In genomic region chr12:122371475-122372045, GRCh38 we compare ENCODE assay signal across 14 cellular contexts. TPM values are rescaled to one million over a fixed set of nuclear protein-coding genes. Genes with fewer than 3 reads are reported as not detected.
A peak's percentile ranks its signal among the peaks of the same experiment; 100 is the strongest.
DNase-seq lines count a peak whose midpoint lies in the region; ATAC-seq and TF ChIP-seq lines count a peak whose summit lies in the region.
"Had no signal": no experiment of that assay in that cellular context is flagged by ENCODE, and none has a peak within 500 bp of the region (broad histone marks: within the 10 kb centered on the region; RNA-seq: fewer than 3 reads in every experiment).

No MANE protein-coding gene starts in this region.

- no peaks in the 10 kb centered on the region for H3K27me3 ChIP-seq in right atrium auricular region
- H3K27me3 ChIP-seq in heart right ventricle = no peaks in the 10 kb centered on the region
- no peaks in the 10 kb centered on the region for H3K27me3 ChIP-seq in muscle layer of duodenum (ENCODE audit: low read depth, low read length)
- H3K27me3 ChIP-seq in aorta (ENCODE audit: control insufficient read depth in 1 of 2, insufficient read depth in 2 of 2, low read length in 1 of 2) = no peaks in the 10 kb centered on the region

- H3K4me1 ChIP-seq in right atrium auricular region = peaks cover 0 to 48% of the 10 kb centered on the region in 2 donors
- peaks cover 0 to 48% (median 35%) of the 10 kb centered on the region in 9 donors for H3K4me1 ChIP-seq in heart right ventricle
- H3K4me1 ChIP-seq in muscle layer of duodenum (ENCODE audit: control insufficient read depth in 1 of 2, insufficient read depth in 2 of 2, low read length in 2 of 2) = peaks cover 0 to 27% of the 10 kb centered on the region in 2 donors
- no peaks in the 10 kb centered on the region for H3K4me1 ChIP-seq in aorta (ENCODE audit: control insufficient read depth in 1 of 2, insufficient read depth in 2 of 2, low read length in 2 of 2)

- no peak for DNase-seq in right atrium auricular region (ENCODE audit: low spot score)
- DNase-seq in heart right ventricle = no peak
- DNase-seq in aorta = no peak
- no peak for DNase-seq in NOMO-1 (lab: John Stamatoyannopoulos, UW; ENCODE audit: unreplicated experiment in 2 of 2)
- no peak for DNase-seq in glomerular visceral epithelial cell (ENCODE audit: extremely low spot score)
- DNase-seq: activated naive CD8-positive, alpha-beta T cell treated with anti-CD3 and anti-CD28 coated beads, Interleukin-2, amount 50 U/mL, for 24 hours; caudate nucleus; head of caudate nucleus; NCI-H748 treated with DMSO at 0.1 percent for 48 hours; stimulated activated naive CD8-positive, alpha-beta T cell treated with anti-CD3 and anti-CD28 coated beads, Interleukin-15, Interleukin-2, amounts not matched to agents 100 U/mL and 50 U/mL, for 24 hours had no signal

- H3K36me3 Mint-ChIP-seq in dendritic cell treated with granulocyte-macrophage colony-stimulating factor and Interleukin-4, amounts not matched to agents 40 ng/mL and 50 ng/mL, for 4 days (ENCODE audit: low read depth) = peaks cover 87% of the 10 kb centered on the region

- peaks cover 6% of the 10 kb centered on the region for H3K4me1 Mint-ChIP-seq in dendritic cell treated with granulocyte-macrophage colony-stimulating factor and Interleukin-4, amounts not matched to agents 40 ng/mL and 50 ng/mL, for 4 days (ENCODE audit: low read depth)

- H3K9me3 ChIP-seq in right atrium auricular region (no peaks in the 10 kb centered on the region), heart right ventricle (no peaks in the 10 kb centered on the region), muscle layer of duodenum (ENCODE audit: control insufficient read depth in 1 of 2, low read length in 2 of 2) (no peaks in the 10 kb centered on the region), aorta (ENCODE audit: control insufficient read depth, low read length) (no peaks in the 10 kb centered on the region)

- ATAC-seq in heart right ventricle (no peak), aorta (ENCODE audit: low FRiP score) (no peak), SK-N-SH treated with all-trans-retinoic acid at 6 μM for 48 hours (no peak)
- ATAC-seq: activated naive CD8-positive, alpha-beta T cell treated with anti-CD3 and anti-CD28 coated beads, Interleukin-2, amount 50 U/mL, for 24 hours; stimulated activated naive CD8-positive, alpha-beta T cell treated with anti-CD3 and anti-CD28 coated beads, Interleukin-15, Interleukin-2, amounts not matched to agents 100 U/mL and 50 U/mL, for 24 hours had no signal

- no peaks in the 10 kb centered on the region for H3K9me3 Mint-ChIP-seq in dendritic cell treated with granulocyte-macrophage colony-stimulating factor and Interleukin-4, amounts not matched to agents 40 ng/mL and 50 ng/mL, for 4 days
- H3K9me3 Mint-ChIP-seq: activated naive CD8-positive, alpha-beta T cell treated with anti-CD3 and anti-CD28 coated beads, Interleukin-2, amount 50 U/mL, for 24 hours had no signal

- H3K36me3 ChIP-seq in right atrium auricular region (peaks cover 22% of the 10 kb centered on the region), heart right ventricle (peaks cover 0 to 73% (median 5%) of the 10 kb centered on the region in 9 donors), muscle layer of duodenum (ENCODE audit: control insufficient read depth in 1 of 2, insufficient read depth in 2 of 2, low read length in 2 of 2) (peaks cover 0 to 7% of the 10 kb centered on the region in 2 donors), aorta (ENCODE audit: control insufficient read depth in 1 of 2, insufficient read depth in 2 of 2, low read length in 1 of 2) (peaks cover 0 to 2% of the 10 kb centered on the region in 2 donors)

- H3K27me3 Mint-ChIP-seq in dendritic cell treated with granulocyte-macrophage colony-stimulating factor and Interleukin-4, amounts not matched to agents 40 ng/mL and 50 ng/mL, for 4 days = no peaks in the 10 kb centered on the region
- H3K27me3 Mint-ChIP-seq: activated naive CD8-positive, alpha-beta T cell treated with anti-CD3 and anti-CD28 coated beads, Interleukin-2, amount 50 U/mL, for 24 hours had no signal

- WGBS in heart right ventricle, 2 donors = 54 to 56% methylated on average over 8 of the region's 8 CpGs
- 68% methylated on average over 8 of the region's 8 CpGs for WGBS in aorta, 2 donors

- intact Hi-C loops in heart right ventricle (cut with DNase I) (no loop called here), aorta (cut with DNase I) (no loop called here)
- intact Hi-C loops in dendritic cell treated with granulocyte-macrophage colony-stimulating factor and Interleukin-4, amounts not matched to agents 40 ng/mL and 50 ng/mL, for 4 days (cut with micrococcal nuclease) = no loop called here

- H3K27ac Mint-ChIP-seq in dendritic cell treated with granulocyte-macrophage colony-stimulating factor and Interleukin-4, amounts not matched to agents 40 ng/mL and 50 ng/mL, for 4 days = peak overlapping the region; percentile 19
- H3K27ac Mint-ChIP-seq: activated naive CD8-positive, alpha-beta T cell treated with anti-CD3 and anti-CD28 coated beads, Interleukin-2, amount 50 U/mL, for 24 hours had no signal

- H3K4me3 ChIP-seq in right atrium auricular region (no peak overlapping the region), heart right ventricle (no peak overlapping the region), muscle layer of duodenum (ENCODE audit: low read depth in 1 of 2, low read length in 2 of 2) (no peak overlapping the region), aorta (ENCODE audit: low read length in 2 of 2) (no peak overlapping the region)

- TF ChIP-seq CTCF in right atrium auricular region (IDR thresholded peaks at IDR 0.05) (no peak), heart right ventricle (IDR thresholded peaks at IDR 0.05) (no peak)

- no peak overlapping the region for H3K4me3 Mint-ChIP-seq in dendritic cell treated with granulocyte-macrophage colony-stimulating factor and Interleukin-4, amounts not matched to agents 40 ng/mL and 50 ng/mL, for 4 days
- H3K4me3 Mint-ChIP-seq: activated naive CD8-positive, alpha-beta T cell treated with anti-CD3 and anti-CD28 coated beads, Interleukin-2, amount 50 U/mL, for 24 hours had no signal

- peak overlapping the region; percentile 14 to 37 for H3K27ac ChIP-seq in right atrium auricular region
- H3K27ac ChIP-seq in heart right ventricle = peak overlapping the region in 1 of 10 donors; percentile 0
- peak overlapping the region; percentile 40 for H3K27ac ChIP-seq in muscle layer of duodenum (ENCODE audit: low read length)
- peak overlapping the region; percentile 11 to 64 for H3K27ac ChIP-seq in aorta (ENCODE audit: low read depth in 1 of 2, low read length in 2 of 2)
- H3K27ac ChIP-seq: parathyroid adenoma had no signal

TF ChIP-seq in SK-N-SH treated with all-trans-retinoic acid at 6 μM for 48 hours, 23 proteins besides CTCF, POLR2A, EP300 and RAD21 (continues in another document):
- TF ChIP-seq GLIS3 (CRISPR knock-in tag; IDR thresholded peaks at IDR 0.05) (no peak), POU6F1 (CRISPR knock-in tag; IDR thresholded peaks at IDR 0.05; ENCODE audit: borderline replicate concordance, low read depth) (no peak), TSHZ2 (CRISPR knock-in tag; IDR thresholded peaks at IDR 0.05) (no peak), SNAI2 (CRISPR knock-in tag; IDR thresholded peaks at IDR 0.05) (no peak), TOX (CRISPR knock-in tag; IDR thresholded peaks at IDR 0.05; ENCODE audit: borderline replicate concordance) (no peak), TCF4 (CRISPR knock-in tag; IDR thresholded peaks at IDR 0.05; ENCODE audit: borderline replicate concordance) (no peak), CSDC2 (CRISPR knock-in tag; IDR thresholded peaks at IDR 0.05) (no peak), ESRRG (CRISPR knock-in tag; IDR thresholded peaks at IDR 0.05) (no peak), BACH2 (CRISPR knock-in tag; IDR thresholded peaks at IDR 0.05; ENCODE audit: borderline replicate concordance) (no peak)

RNA-seq across cellular contexts. Expression of gene CLIP1, which starts 50.9 kb away (rescaled TPM):
- total RNA-seq in right atrium auricular region = 100 to 1,000 TPM in 1 of 2 donors, 10 to 100 TPM in 1; 91.5 to 153 TPM
- 100 to 1,000 TPM in 5 of 10 donors, 10 to 100 TPM in 5; 87.4 to 135 (median 100) TPM for total RNA-seq in heart right ventricle
- polyA plus RNA-seq in heart right ventricle = 10 to 100 TPM; 36.3 to 39.1 TPM
- 100 to 1,000 TPM; 125 to 182 TPM for total RNA-seq in aorta
- 10 to 100 TPM; 33.2 to 37.2 TPM for polyA plus RNA-seq in aorta
